Comparison of ENCODE assay signal across 13 cellular contexts in genomic region chr1:211036701-211037494, GRCh38.
DNase-seq lines count a peak whose midpoint lies in the region; ATAC-seq and TF ChIP-seq lines count a peak whose summit lies in the region.
"Had no signal": no experiment of that assay in that cellular context is flagged by ENCODE, and none has a peak within 500 bp of the region (broad histone marks: within the 10 kb centered on the region; RNA-seq: fewer than 3 reads in every experiment).

No MANE protein-coding gene starts in this region.

- no peaks in the 10 kb centered on the region for H3K79me2 ChIP-seq in smooth muscle cell (ENCODE audit: low read depth)

- H3K36me3 ChIP-seq in smooth muscle cell (ENCODE audit: low read depth), result no peaks in the 10 kb centered on the region
- H3K36me3 ChIP-seq: esophagus muscularis mucosa had no signal

- H3K4me1 Mint-ChIP-seq in progenitor cell of endocrine pancreas (ENCODE audit: low read depth), result no peaks in the 10 kb centered on the region
- H3K4me1 Mint-ChIP-seq: naive thymus-derived CD4-positive, alpha-beta T cell had no signal

- H3K27ac ChIP-seq in smooth muscle cell (ENCODE audit: low read depth), result peak overlapping the region; percentile 93
- H3K27ac ChIP-seq: esophagus muscularis mucosa had no signal

- H3K4me3 Mint-ChIP-seq in progenitor cell of endocrine pancreas (ENCODE audit: low read depth), result no peak overlapping the region
- H3K4me3 Mint-ChIP-seq: CD4-positive, alpha-beta T cell; naive thymus-derived CD4-positive, alpha-beta T cell had no signal

- H3K4me2 ChIP-seq in smooth muscle cell, result peak overlapping the region; percentile 40

- H3K27me3 ChIP-seq in smooth muscle cell (ENCODE audit: low read depth), result no peaks in the 10 kb centered on the region
- H3K27me3 ChIP-seq: esophagus muscularis mucosa had no signal

- H3K27ac Mint-ChIP-seq in activated naive CD4-positive, alpha-beta T cell treated with anti-CD3 and anti-CD28 coated beads, Interleukin-2, amount 50 U/mL, for 72 hours, result no peak overlapping the region
- H3K27ac Mint-ChIP-seq in progenitor cell of endocrine pancreas, result no peak overlapping the region
- H3K27ac Mint-ChIP-seq: CD4-positive, alpha-beta T cell had no signal

- ATAC-seq in activated naive CD4-positive, alpha-beta T cell treated with anti-CD3 and anti-CD28 coated beads, Interleukin-2, amount 50 U/mL, for 72 hours, result peak; percentile 57 to 69
- ATAC-seq in left lobe of liver, result no peak

- no peaks in the 10 kb centered on the region for H3K9me3 ChIP-seq in smooth muscle cell (replicated peaks; ENCODE audit: low read depth)
- H3K9me3 ChIP-seq: esophagus muscularis mucosa had no signal

- peak overlapping the region; percentile 38 for H3K9ac ChIP-seq in smooth muscle cell (ENCODE audit: low read depth)

- no peaks in the 10 kb centered on the region for H3F3A ChIP-seq in smooth muscle cell (ENCODE audit: low read depth)

- peaks cover 4% of the 10 kb centered on the region for H3K27me3 Mint-ChIP-seq in progenitor cell of endocrine pancreas

- peaks cover 3% of the 10 kb centered on the region for H3K4me1 ChIP-seq in smooth muscle cell (ENCODE audit: low read depth)
- H3K4me1 ChIP-seq: esophagus muscularis mucosa had no signal

- peaks cover 0 to 5% of the 10 kb centered on the region in 2 donors for H3K9me3 Mint-ChIP-seq in activated naive CD4-positive, alpha-beta T cell treated with anti-CD3 and anti-CD28 coated beads, Interleukin-2, amount 50 U/mL, for 72 hours
- H3K9me3 Mint-ChIP-seq in progenitor cell of endocrine pancreas (ENCODE audit: low read depth), result no peaks in the 10 kb centered on the region

- H3K4me3 ChIP-seq in smooth muscle cell, result no peak overlapping the region
- H3K4me3 ChIP-seq: esophagus muscularis mucosa had no signal

- TF ChIP-seq CTCF in smooth muscle cell (IDR thresholded peaks at IDR 0.05; ENCODE audit: borderline replicate concordance, insufficient read depth, poor library complexity, severe bottlenecking) (no peak), GM13977 (IDR thresholded peaks at IDR 0.05; ENCODE audit: extremely low read depth, insufficient read depth, missing control alignments) (no peak), progenitor cell of endocrine pancreas (IDR thresholded peaks at IDR 0.05; ENCODE audit: unreplicated experiment) (no peak)

- H3K36me3 Mint-ChIP-seq in activated naive CD4-positive, alpha-beta T cell treated with anti-CD3 and anti-CD28 coated beads, Interleukin-2, amount 50 U/mL, for 72 hours, result no peaks in the 10 kb centered on the region
- no peaks in the 10 kb centered on the region for H3K36me3 Mint-ChIP-seq in progenitor cell of endocrine pancreas (ENCODE audit: insufficient read depth)
- H3K36me3 Mint-ChIP-seq: naive thymus-derived CD4-positive, alpha-beta T cell had no signal

- H2AFZ ChIP-seq in smooth muscle cell (ENCODE audit: low read depth), result peak overlapping the region; percentile 22

- in situ Hi-C loops in GM13977 (cut with MboI; ENCODE audit: low pct_unique_long_range_greater_than_20kb, low sequenced_read_pairs, unreplicated experiment), result no loop called here

- 18% methylated on average over 2 of the region's 2 CpGs for WGBS in smooth muscle cell (ENCODE audit: low lambda C conversion rate)

- DNase-seq in activated naive CD4-positive, alpha-beta T cell treated with anti-CD3 and anti-CD28 coated beads, Interleukin-2, amount 50 U/mL, for 72 hours (ENCODE audit: low spot score in 2 of 2), result no peak
- no peak for DNase-seq in activated naive CD4-positive, alpha-beta T cell (lab: John Stamatoyannopoulos, UW)
- DNase-seq in NCI-H460 (ENCODE audit: extremely low read depth, low read depth) (peak; percentile 75), epidermal melanocyte (ENCODE audit: insufficient read length, low spot score) (peak; percentile 31), smooth muscle cell (lab: John Stamatoyannopoulos, UW; ENCODE audit: unreplicated experiment) (no peak), GM13977 (ENCODE audit: low spot score) (no peak), progenitor cell of endocrine pancreas (ENCODE audit: low spot score, unreplicated experiment) (no peak), left lobe of liver (ENCODE audit: low spot score) (no peak)
- DNase-seq: activated gamma-delta T cell treated with Interleukin-2 at 50 U/mL for 16 hours; CD4-positive, alpha-beta T cell; MM.1S; naive thymus-derived CD4-positive, alpha-beta T cell had no signal

- H4K20me1 ChIP-seq in smooth muscle cell (ENCODE audit: low read depth), result no peaks in the 10 kb centered on the region

Comparison
In these comparisons a context has a peak if more than half of its experiments do, and no peak if none do; other contexts are left out.
1. DNase-seq: peak in NCI-H460 (single experiment) and epidermal melanocyte (single experiment); none in activated naive CD4-positive, alpha-beta T cell treated with anti-CD3 and anti-CD28 coated beads, Interleukin-2, amount 50 U/mL, for 72 hours (0 of 2), activated naive CD4-positive, alpha-beta T cell (0 of 4), smooth muscle cell (single experiment), GM13977 (single experiment), progenitor cell of endocrine pancreas (single experiment) and left lobe of liver (single experiment).